24 cellular contexts compared by ENCODE assay signal in genomic region chr1:201807958-201808632, GRCh38.
"Had no signal": no experiment of that assay in that cellular context is flagged by ENCODE, and none has a peak within 500 bp of the region (broad histone marks: within the 10 kb centered on the region; RNA-seq: fewer than 3 reads in every experiment).

No MANE protein-coding gene starts in this region.

- H3K4me3 ChIP-seq: esophagus squamous epithelium, gastrocnemius medialis, lower lobe of right lung, thoracic aorta, upper lobe of left lung had no signal

- H3K27ac ChIP-seq: esophagus squamous epithelium, gastrocnemius medialis, lower lobe of right lung, upper lobe of left lung had no signal

- H3K4me3 Mint-ChIP-seq: activated CD4-positive, alpha-beta T cell treated with anti-CD3 and anti-CD28 coated beads, Interleukin-2, amount 10 ng/mL, durations not matched to agents 7 days and 5 days; activated CD8-positive, alpha-beta memory T cell treated with anti-CD3 and anti-CD28 coated beads, Interleukin-2, amount 10 ng/mL, durations not matched to agents 7 days and 5 days; activated CD8-positive, alpha-beta T cell treated with anti-CD3 and anti-CD28 coated beads for 36 hours; activated naive CD4-positive, alpha-beta T cell treated with anti-CD3 and anti-CD28 coated beads, Interleukin-2, amount 50 U/mL, for 24 hours; activated T-helper 1 cell treated with anti-CD3 and anti-CD28 coated beads, Interleukin-12 subunit alpha, Interleukin-12 subunit beta, Interleukin-2, Interleukin-4 antibody, amounts not matched to agents 30 ng/mL and 10 ng/mL and 1 ng/mL, durations not matched to agents 14 hours and 24 hours and 36 hours; brain; naive thymus-derived CD4-positive, alpha-beta T cell; neural crest cell had no signal

- H3K27me3 Mint-ChIP-seq: activated CD4-positive, alpha-beta T cell treated with anti-CD3 and anti-CD28 coated beads, Interleukin-2, amount 10 ng/mL, durations not matched to agents 7 days and 5 days; activated CD8-positive, alpha-beta memory T cell treated with anti-CD3 and anti-CD28 coated beads, Interleukin-2, amount 10 ng/mL, durations not matched to agents 7 days and 5 days; activated CD8-positive, alpha-beta T cell treated with anti-CD3 and anti-CD28 coated beads for 36 hours; activated naive CD4-positive, alpha-beta T cell treated with anti-CD3 and anti-CD28 coated beads, Interleukin-2, amount 50 U/mL, for 24 hours; brain; naive thymus-derived CD4-positive, alpha-beta T cell; progenitor cell of endocrine pancreas had no signal

- ATAC-seq: activated CD4-positive, CD25-positive, alpha-beta regulatory T cell treated with anti-CD3 and anti-CD28 coated beads, Interleukin-2, amount 50 U/mL, for 24 hours; activated CD8-positive, alpha-beta memory T cell treated with anti-CD3 and anti-CD28 coated beads, Interleukin-2, amount 10 ng/mL, durations not matched to agents 7 days and 5 days; activated CD8-positive, alpha-beta T cell treated with anti-CD3 and anti-CD28 coated beads for 36 hours; gastrocnemius medialis; left colon; lower lobe of right lung; naive thymus-derived CD4-positive, alpha-beta T cell had no signal

- H3K27ac Mint-ChIP-seq: activated CD4-positive, alpha-beta T cell treated with anti-CD3 and anti-CD28 coated beads, Interleukin-2, amount 10 ng/mL, durations not matched to agents 7 days and 5 days; activated CD8-positive, alpha-beta memory T cell treated with anti-CD3 and anti-CD28 coated beads, Interleukin-2, amount 10 ng/mL, durations not matched to agents 7 days and 5 days; activated CD8-positive, alpha-beta T cell treated with anti-CD3 and anti-CD28 coated beads for 36 hours; activated naive CD4-positive, alpha-beta T cell treated with anti-CD3 and anti-CD28 coated beads, Interleukin-2, amount 50 U/mL, for 24 hours; activated T-helper 1 cell treated with anti-CD3 and anti-CD28 coated beads, Interleukin-12 subunit alpha, Interleukin-12 subunit beta, Interleukin-2, Interleukin-4 antibody, amounts not matched to agents 30 ng/mL and 10 ng/mL and 1 ng/mL, durations not matched to agents 14 hours and 24 hours and 36 hours; brain; naive thymus-derived CD4-positive, alpha-beta T cell; progenitor cell of endocrine pancreas had no signal

- H3K4me1 Mint-ChIP-seq: activated CD4-positive, alpha-beta T cell treated with anti-CD3 and anti-CD28 coated beads, Interleukin-2, amount 10 ng/mL, durations not matched to agents 7 days and 5 days; activated CD8-positive, alpha-beta memory T cell treated with anti-CD3 and anti-CD28 coated beads, Interleukin-2, amount 10 ng/mL, durations not matched to agents 7 days and 5 days; activated naive CD4-positive, alpha-beta T cell treated with anti-CD3 and anti-CD28 coated beads, Interleukin-2, amount 50 U/mL, for 24 hours; brain; naive thymus-derived CD4-positive, alpha-beta T cell; neural crest cell had no signal

- DNase-seq: activated CD4-positive, alpha-beta T cell treated with anti-CD3 and anti-CD28 coated beads, Interleukin-2, amount 10 ng/mL, durations not matched to agents 7 days and 5 days; activated CD8-positive, alpha-beta memory T cell treated with anti-CD3 and anti-CD28 coated beads, Interleukin-2, amount 10 ng/mL, durations not matched to agents 7 days and 5 days; activated CD8-positive, alpha-beta T cell treated with anti-CD3 and anti-CD28 coated beads for 36 hours; activated gamma-delta T cell treated with Interleukin-2 at 50 U/mL for 16 hours; anterior cingulate cortex; central memory CD4-positive, alpha-beta T cell; effector memory CD4-positive, alpha-beta T cell; esophagus squamous epithelium; gastrocnemius medialis; islet precursor cell; left colon; lower lobe of right lung; naive thymus-derived CD4-positive, alpha-beta T cell; retina; stimulated activated CD4-positive, alpha-beta T cell treated with anti-CD3 and anti-CD28 coated beads, Interleukin-4, amount 100 ng/mL, for 24 hours; stimulated activated naive CD4-positive, alpha-beta T cell treated with Interleukin-2 at 50 U/mL for 16 hours; upper lobe of left lung had no signal

- H3K36me3 Mint-ChIP-seq: activated CD8-positive, alpha-beta memory T cell treated with anti-CD3 and anti-CD28 coated beads, Interleukin-2, amount 10 ng/mL, durations not matched to agents 7 days and 5 days had no signal

- H3K4me1 ChIP-seq: esophagus squamous epithelium, gastrocnemius medialis, lower lobe of right lung, upper lobe of left lung had no signal

- H3K27me3 ChIP-seq: esophagus squamous epithelium, gastrocnemius medialis, upper lobe of left lung had no signal

- H3K9me3 Mint-ChIP-seq: activated CD4-positive, alpha-beta T cell treated with anti-CD3 and anti-CD28 coated beads, Interleukin-2, amount 10 ng/mL, durations not matched to agents 7 days and 5 days; activated CD8-positive, alpha-beta T cell treated with anti-CD3 and anti-CD28 coated beads for 36 hours; activated naive CD4-positive, alpha-beta T cell treated with anti-CD3 and anti-CD28 coated beads, Interleukin-2, amount 50 U/mL, for 24 hours; activated T-helper 1 cell treated with anti-CD3 and anti-CD28 coated beads, Interleukin-12 subunit alpha, Interleukin-12 subunit beta, Interleukin-2, Interleukin-4 antibody, amounts not matched to agents 30 ng/mL and 10 ng/mL and 1 ng/mL, durations not matched to agents 14 hours and 24 hours and 36 hours; brain; naive thymus-derived CD4-positive, alpha-beta T cell; neural crest cell had no signal

- H3K9me3 ChIP-seq: esophagus squamous epithelium, gastrocnemius medialis, lower lobe of right lung, thoracic aorta, upper lobe of left lung had no signal
